ENCODE assay signal across 21 cellular contexts in the genomic region with DNA sequence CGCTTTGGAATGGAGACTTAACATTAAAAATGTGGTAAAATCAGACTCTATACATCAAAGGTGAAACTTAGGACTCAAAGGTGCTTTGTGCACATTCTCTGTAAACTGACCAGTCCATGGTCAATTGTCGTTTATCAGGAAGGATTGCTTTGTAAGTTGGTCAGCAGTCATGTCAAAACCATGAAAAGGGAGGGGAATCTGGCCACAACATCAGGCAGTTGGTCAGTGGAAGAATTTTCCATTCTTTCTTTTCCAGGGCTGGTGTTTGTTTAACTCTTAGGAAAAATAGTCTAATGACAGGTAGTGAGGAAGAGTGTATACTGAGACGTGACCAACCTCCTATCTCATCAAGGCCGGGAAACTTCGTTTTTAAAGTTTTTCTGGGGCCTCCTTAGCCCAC.
DNase-seq lines count a peak whose midpoint lies in the region; ATAC-seq, FAIRE-seq and TF ChIP-seq lines count a peak whose summit lies in the region.
"Had no signal": no experiment of that assay in that cellular context is flagged by ENCODE, and none has a peak within 500 bp of the region (broad histone marks: within the 10 kb centered on the region; RNA-seq: fewer than 3 reads in every experiment).

No MANE protein-coding gene starts in this region.

- 91% methylated on average over 5 of the region's 5 CpGs for WGBS in upper lobe of left lung, 2 donors

- H3K4me3 Mint-ChIP-seq in astrocyte (ENCODE audit: unreplicated experiment) = no peak overlapping the region

- H3K36me3 ChIP-seq in astrocyte (ENCODE audit: insufficient read depth, low read length) = no peaks in the 10 kb centered on the region
- no peaks in the 10 kb centered on the region for H3K36me3 ChIP-seq in mucosa of descending colon (ENCODE audit: low read depth)
- H3K36me3 ChIP-seq in upper lobe of left lung = no peaks in the 10 kb centered on the region
- H3K36me3 ChIP-seq: BE2C had no signal

- H3K4me3 ChIP-seq in astrocyte (ENCODE audit: insufficient read depth, low read depth, low read length) (no peak overlapping the region), fibroblast of the aortic adventitia (ENCODE audit: low read depth, low read length) (no peak overlapping the region), mucosa of descending colon (no peak overlapping the region), upper lobe of left lung (no peak overlapping the region)

- TF ChIP-seq CTCF in astrocyte (IDR thresholded peaks at IDR 0.05; ENCODE audit: insufficient read depth, low read depth, low read length) (no peak), fibroblast of the aortic adventitia (IDR thresholded peaks at IDR 0.05; ENCODE audit: insufficient read depth, low read length) (no peak), mucosa of descending colon (IDR thresholded peaks at IDR 0.05) (no peak), upper lobe of left lung (IDR thresholded peaks at IDR 0.05) (no peak)

- no peak overlapping the region for H2AFZ ChIP-seq in astrocyte (ENCODE audit: low read depth, low read length)

- ATAC-seq in GM18861 (IDR thresholded peaks at IDR 0.05; ENCODE audit: unreplicated experiment) = no peak
- no peak for ATAC-seq in mucosa of descending colon
- no peak for ATAC-seq in HG03045 (IDR thresholded peaks at IDR 0.05; ENCODE audit: unreplicated experiment)
- ATAC-seq in upper lobe of left lung (ENCODE audit: low FRiP score in 2 of 2) = no peak
- ATAC-seq: HCT116, Panc1 had no signal

- H3K27me3 Mint-ChIP-seq in astrocyte (ENCODE audit: low read depth, unreplicated experiment) = no peaks in the 10 kb centered on the region

- H3K27ac ChIP-seq in astrocyte (ENCODE audit: low read depth, low read length) (no peak overlapping the region), upper lobe of left lung (no peak overlapping the region)
- H3K27ac ChIP-seq: HL-60, RWPE1 had no signal

- TF ChIP-seq POLR2A in GM12891 (IDR thresholded peaks at IDR 0.05; ENCODE audit: low read depth, low read length) (no peak), upper lobe of left lung (IDR thresholded peaks at IDR 0.05) (no peak)

- H3K4me2 ChIP-seq in astrocyte (ENCODE audit: low read length) = no peak overlapping the region

- peaks cover 6% of the 10 kb centered on the region for H3K79me2 ChIP-seq in astrocyte (ENCODE audit: insufficient read depth, low read length)

- no peaks in the 10 kb centered on the region for H3K4me1 ChIP-seq in astrocyte (ENCODE audit: insufficient read depth, low read length)
- H3K4me1 ChIP-seq in mucosa of descending colon (ENCODE audit: low read depth) = no peaks in the 10 kb centered on the region
- H3K4me1 ChIP-seq in upper lobe of left lung = no peaks in the 10 kb centered on the region
- H3K4me1 ChIP-seq: BE2C had no signal

- intact Hi-C loops in mucosa of descending colon (cut with DNase I, micrococcal nuclease) = no loop called here

- H3K27ac Mint-ChIP-seq in astrocyte (ENCODE audit: unreplicated experiment) = no peak overlapping the region

- H3K9me3 ChIP-seq in astrocyte (ENCODE audit: insufficient read depth, low read depth, low read length) = no peaks in the 10 kb centered on the region
- no peaks in the 10 kb centered on the region for H3K9me3 ChIP-seq in mucosa of descending colon
- no peaks in the 10 kb centered on the region for H3K9me3 ChIP-seq in upper lobe of left lung
- H3K9me3 ChIP-seq: BE2C had no signal

- H3K27me3 ChIP-seq in astrocyte (ENCODE audit: insufficient read depth, low read length) (no peaks in the 10 kb centered on the region), upper lobe of left lung (no peaks in the 10 kb centered on the region)
- H3K27me3 ChIP-seq: BE2C had no signal

- no peaks in the 10 kb centered on the region for H3K9me3 Mint-ChIP-seq in astrocyte (ENCODE audit: unreplicated experiment)

- H4K20me1 ChIP-seq in astrocyte (ENCODE audit: insufficient read depth, low read length) = peaks cover 9% of the 10 kb centered on the region

- no peak overlapping the region for H3K9ac ChIP-seq in astrocyte (ENCODE audit: low read length)

- H3K36me3 Mint-ChIP-seq in astrocyte (ENCODE audit: low read depth, unreplicated experiment) = no peaks in the 10 kb centered on the region

- H3K4me1 Mint-ChIP-seq in astrocyte (ENCODE audit: low read depth, unreplicated experiment) = peaks cover 4% of the 10 kb centered on the region

- TF ChIP-seq EP300 in upper lobe of left lung (IDR thresholded peaks at IDR 0.05) = no peak

- peak; percentile 65 for FAIRE-seq in GM12891 (lab: Jason Lieb, UNC)
- FAIRE-seq in astrocyte (lab: Jason Lieb, UNC) = no peak
- FAIRE-seq: G401.6 had no signal

- DNase-seq in GM12891 (ENCODE audit: insufficient read length, low spot score) = no peak
- DNase-seq in astrocyte (ENCODE audit: low read depth) = peak; percentile 69
- peak; percentile 15 for DNase-seq in fibroblast of the aortic adventitia (ENCODE audit: low read depth)
- no peak for DNase-seq in mucosa of descending colon
- no peak for DNase-seq in upper lobe of left lung
- DNase-seq: BE2C, DMS53, NCI-H1092, NCI-H1417 treated with DMSO at 0.1 percent for 48 hours, NCI-H1694 treated with DMSO at 0.1 percent for 48 hours, NCI-H2081, NCI-H2227 treated with DMSO at 0.1 percent for 48 hours, NCI-H526 treated with DMSO at 0.1 percent for 48 hours, SHP77 treated with DMSO at 0.1 percent for 48 hours had no signal

TF ChIP-seq in GM12891, 5 proteins besides CTCF, POLR2A, EP300 and RAD21:
- TF ChIP-seq PAX5 (IDR thresholded peaks at IDR 0.05; ENCODE audit: insufficient read depth, low read length, severe bottlenecking) = no peak
- TF ChIP-seq TAF1 (IDR thresholded peaks at IDR 0.05; ENCODE audit: low read depth, low read length) = no peak
- no peak for TF ChIP-seq POU2F2 (IDR thresholded peaks at IDR 0.05; ENCODE audit: low read depth, low read length)
- no peak for TF ChIP-seq SPI1 (IDR thresholded peaks at IDR 0.05; ENCODE audit: low read depth, low read length)
- TF ChIP-seq POLR2AphosphoS5 (IDR thresholded peaks at IDR 0.05; ENCODE audit: low read depth, low read length) = no peak

Comparison
In these comparisons a context has a peak if more than half of its experiments do, and no peak if none do; other contexts are left out.
1. DNase-seq: peak in astrocyte (single experiment) and fibroblast of the aortic adventitia (single experiment); none in GM12891 (single experiment), mucosa of descending colon (0 of 3) and upper lobe of left lung (0 of 2).